Comparison of ENCODE assay signal across 2 cellular contexts in the genomic region with DNA sequence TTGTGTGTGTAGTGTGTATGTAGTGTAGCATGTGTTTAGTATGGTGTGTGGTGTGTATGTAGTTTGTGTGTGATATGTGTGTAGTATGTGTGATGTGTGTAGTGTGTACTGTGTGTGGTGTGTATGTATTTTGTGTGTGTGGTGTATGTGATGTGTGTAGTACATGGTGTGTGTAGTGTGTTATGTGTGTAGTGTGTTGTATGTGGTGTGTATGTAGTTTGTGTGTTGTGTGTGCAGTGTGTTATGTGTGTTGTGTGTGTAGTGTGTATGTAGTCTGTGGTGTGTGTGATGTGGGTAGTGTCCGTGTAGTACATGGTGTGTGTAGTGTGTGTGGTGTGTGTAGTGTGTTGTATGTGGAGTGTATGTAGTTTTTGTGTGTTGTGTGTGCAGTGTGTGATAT.
TF ChIP-seq lines count a peak whose summit lies in the region.

No MANE protein-coding gene starts in this region.

TF ChIP-seq in HEK293, 187 proteins besides CTCF, POLR2A, EP300 and RAD21:
- TF ChIP-seq ZBTB20 (tag by site-specific recombination; IDR thresholded peaks at IDR 0.05), result 0 out of 2 replicates have a peak, but pooled peaks have one; percentile 4
- no peak for TF ChIP-seq KLF1 (tag by site-specific recombination; IDR thresholded peaks at IDR 0.05)
- TF ChIP-seq, protein P1, sequence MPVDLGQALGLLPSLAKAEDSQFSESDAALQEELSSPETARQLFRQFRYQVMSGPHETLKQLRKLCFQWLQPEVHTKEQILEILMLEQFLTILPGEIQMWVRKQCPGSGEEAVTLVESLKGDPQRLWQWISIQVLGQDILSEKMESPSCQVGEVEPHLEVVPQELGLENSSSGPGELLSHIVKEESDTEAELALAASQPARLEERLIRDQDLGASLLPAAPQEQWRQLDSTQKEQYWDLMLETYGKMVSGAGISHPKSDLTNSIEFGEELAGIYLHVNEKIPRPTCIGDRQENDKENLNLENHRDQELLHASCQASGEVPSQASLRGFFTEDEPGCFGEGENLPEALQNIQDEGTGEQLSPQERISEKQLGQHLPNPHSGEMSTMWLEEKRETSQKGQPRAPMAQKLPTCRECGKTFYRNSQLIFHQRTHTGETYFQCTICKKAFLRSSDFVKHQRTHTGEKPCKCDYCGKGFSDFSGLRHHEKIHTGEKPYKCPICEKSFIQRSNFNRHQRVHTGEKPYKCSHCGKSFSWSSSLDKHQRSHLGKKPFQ (tag by site-specific recombination; IDR thresholded peaks at IDR 0.05), result peak; percentile 88
- no peak for TF ChIP-seq ZNF423 (tag by site-specific recombination; IDR thresholded peaks at IDR 0.05)
- no peak for TF ChIP-seq ZNF133 (tag by site-specific recombination; IDR thresholded peaks at IDR 0.05)
- TF ChIP-seq, protein P2, sequence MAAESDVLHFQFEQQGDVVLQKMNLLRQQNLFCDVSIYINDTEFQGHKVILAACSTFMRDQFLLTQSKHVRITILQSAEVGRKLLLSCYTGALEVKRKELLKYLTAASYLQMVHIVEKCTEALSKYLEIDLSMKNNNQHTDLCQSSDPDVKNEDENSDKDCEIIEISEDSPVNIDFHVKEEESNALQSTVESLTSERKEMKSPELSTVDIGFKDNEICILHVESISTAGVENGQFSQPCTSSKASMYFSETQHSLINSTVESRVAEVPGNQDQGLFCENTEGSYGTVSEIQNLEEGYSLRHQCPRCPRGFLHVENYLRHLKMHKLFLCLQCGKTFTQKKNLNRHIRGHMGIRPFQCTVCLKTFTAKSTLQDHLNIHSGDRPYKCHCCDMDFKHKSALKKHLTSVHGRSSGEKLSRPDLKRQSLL (tag by site-specific recombination; IDR thresholded peaks at IDR 0.05), result no peak
- TF ChIP-seq, protein P3, sequence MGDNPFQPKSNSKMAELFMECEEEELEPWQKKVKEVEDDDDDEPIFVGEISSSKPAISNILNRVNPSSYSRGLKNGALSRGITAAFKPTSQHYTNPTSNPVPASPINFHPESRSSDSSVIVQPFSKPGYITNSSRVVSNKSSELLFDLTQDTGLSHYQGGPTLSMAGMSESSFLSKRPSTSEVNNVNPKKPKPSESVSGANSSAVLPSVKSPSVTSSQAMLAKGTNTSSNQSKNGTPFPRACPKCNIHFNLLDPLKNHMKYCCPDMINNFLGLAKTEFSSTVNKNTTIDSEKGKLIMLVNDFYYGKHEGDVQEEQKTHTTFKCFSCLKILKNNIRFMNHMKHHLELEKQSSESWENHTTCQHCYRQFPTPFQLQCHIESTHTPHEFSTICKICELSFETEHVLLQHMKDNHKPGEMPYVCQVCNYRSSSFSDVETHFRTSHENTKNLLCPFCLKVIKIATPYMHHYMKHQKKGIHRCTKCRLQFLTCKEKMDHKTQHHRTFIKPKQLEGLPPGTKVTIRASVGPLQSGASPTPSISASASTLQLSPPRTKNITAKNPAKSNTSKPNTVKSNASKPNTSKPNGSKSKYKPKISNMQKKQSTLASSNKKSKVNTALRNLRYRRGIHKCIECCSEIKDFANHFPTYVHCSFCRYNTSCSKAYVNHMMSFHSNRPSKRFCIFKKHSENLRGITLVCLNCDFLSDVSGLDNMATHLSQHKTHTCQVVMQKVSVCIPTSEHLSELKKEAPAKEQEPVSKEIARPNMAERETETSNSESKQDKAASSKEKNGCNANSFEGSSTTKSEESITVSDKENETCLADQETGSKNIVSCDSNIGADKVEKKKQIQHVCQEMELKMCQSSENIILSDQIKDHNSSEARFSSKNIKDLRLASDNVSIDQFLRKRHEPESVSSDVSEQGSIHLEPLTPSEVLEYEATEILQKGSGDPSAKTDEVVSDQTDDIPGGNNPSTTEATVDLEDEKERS (tag by site-specific recombination; IDR thresholded peaks at IDR 0.05), result no peak
- no peak for TF ChIP-seq ZSCAN23 (tag by site-specific recombination; IDR thresholded peaks at IDR 0.05)
- no peak for TF ChIP-seq ZNF37A (tag by site-specific recombination; IDR thresholded peaks at IDR 0.05)
- no peak for TF ChIP-seq RBAK (tag by site-specific recombination; IDR thresholded peaks at IDR 0.05)
- TF ChIP-seq KLF9 (tag by site-specific recombination; IDR thresholded peaks at IDR 0.05; ENCODE audit: low read depth), result no peak

TF ChIP-seq in K562, 482 proteins besides CTCF, POLR2A, EP300 and RAD21:
- TF ChIP-seq, protein P4, sequence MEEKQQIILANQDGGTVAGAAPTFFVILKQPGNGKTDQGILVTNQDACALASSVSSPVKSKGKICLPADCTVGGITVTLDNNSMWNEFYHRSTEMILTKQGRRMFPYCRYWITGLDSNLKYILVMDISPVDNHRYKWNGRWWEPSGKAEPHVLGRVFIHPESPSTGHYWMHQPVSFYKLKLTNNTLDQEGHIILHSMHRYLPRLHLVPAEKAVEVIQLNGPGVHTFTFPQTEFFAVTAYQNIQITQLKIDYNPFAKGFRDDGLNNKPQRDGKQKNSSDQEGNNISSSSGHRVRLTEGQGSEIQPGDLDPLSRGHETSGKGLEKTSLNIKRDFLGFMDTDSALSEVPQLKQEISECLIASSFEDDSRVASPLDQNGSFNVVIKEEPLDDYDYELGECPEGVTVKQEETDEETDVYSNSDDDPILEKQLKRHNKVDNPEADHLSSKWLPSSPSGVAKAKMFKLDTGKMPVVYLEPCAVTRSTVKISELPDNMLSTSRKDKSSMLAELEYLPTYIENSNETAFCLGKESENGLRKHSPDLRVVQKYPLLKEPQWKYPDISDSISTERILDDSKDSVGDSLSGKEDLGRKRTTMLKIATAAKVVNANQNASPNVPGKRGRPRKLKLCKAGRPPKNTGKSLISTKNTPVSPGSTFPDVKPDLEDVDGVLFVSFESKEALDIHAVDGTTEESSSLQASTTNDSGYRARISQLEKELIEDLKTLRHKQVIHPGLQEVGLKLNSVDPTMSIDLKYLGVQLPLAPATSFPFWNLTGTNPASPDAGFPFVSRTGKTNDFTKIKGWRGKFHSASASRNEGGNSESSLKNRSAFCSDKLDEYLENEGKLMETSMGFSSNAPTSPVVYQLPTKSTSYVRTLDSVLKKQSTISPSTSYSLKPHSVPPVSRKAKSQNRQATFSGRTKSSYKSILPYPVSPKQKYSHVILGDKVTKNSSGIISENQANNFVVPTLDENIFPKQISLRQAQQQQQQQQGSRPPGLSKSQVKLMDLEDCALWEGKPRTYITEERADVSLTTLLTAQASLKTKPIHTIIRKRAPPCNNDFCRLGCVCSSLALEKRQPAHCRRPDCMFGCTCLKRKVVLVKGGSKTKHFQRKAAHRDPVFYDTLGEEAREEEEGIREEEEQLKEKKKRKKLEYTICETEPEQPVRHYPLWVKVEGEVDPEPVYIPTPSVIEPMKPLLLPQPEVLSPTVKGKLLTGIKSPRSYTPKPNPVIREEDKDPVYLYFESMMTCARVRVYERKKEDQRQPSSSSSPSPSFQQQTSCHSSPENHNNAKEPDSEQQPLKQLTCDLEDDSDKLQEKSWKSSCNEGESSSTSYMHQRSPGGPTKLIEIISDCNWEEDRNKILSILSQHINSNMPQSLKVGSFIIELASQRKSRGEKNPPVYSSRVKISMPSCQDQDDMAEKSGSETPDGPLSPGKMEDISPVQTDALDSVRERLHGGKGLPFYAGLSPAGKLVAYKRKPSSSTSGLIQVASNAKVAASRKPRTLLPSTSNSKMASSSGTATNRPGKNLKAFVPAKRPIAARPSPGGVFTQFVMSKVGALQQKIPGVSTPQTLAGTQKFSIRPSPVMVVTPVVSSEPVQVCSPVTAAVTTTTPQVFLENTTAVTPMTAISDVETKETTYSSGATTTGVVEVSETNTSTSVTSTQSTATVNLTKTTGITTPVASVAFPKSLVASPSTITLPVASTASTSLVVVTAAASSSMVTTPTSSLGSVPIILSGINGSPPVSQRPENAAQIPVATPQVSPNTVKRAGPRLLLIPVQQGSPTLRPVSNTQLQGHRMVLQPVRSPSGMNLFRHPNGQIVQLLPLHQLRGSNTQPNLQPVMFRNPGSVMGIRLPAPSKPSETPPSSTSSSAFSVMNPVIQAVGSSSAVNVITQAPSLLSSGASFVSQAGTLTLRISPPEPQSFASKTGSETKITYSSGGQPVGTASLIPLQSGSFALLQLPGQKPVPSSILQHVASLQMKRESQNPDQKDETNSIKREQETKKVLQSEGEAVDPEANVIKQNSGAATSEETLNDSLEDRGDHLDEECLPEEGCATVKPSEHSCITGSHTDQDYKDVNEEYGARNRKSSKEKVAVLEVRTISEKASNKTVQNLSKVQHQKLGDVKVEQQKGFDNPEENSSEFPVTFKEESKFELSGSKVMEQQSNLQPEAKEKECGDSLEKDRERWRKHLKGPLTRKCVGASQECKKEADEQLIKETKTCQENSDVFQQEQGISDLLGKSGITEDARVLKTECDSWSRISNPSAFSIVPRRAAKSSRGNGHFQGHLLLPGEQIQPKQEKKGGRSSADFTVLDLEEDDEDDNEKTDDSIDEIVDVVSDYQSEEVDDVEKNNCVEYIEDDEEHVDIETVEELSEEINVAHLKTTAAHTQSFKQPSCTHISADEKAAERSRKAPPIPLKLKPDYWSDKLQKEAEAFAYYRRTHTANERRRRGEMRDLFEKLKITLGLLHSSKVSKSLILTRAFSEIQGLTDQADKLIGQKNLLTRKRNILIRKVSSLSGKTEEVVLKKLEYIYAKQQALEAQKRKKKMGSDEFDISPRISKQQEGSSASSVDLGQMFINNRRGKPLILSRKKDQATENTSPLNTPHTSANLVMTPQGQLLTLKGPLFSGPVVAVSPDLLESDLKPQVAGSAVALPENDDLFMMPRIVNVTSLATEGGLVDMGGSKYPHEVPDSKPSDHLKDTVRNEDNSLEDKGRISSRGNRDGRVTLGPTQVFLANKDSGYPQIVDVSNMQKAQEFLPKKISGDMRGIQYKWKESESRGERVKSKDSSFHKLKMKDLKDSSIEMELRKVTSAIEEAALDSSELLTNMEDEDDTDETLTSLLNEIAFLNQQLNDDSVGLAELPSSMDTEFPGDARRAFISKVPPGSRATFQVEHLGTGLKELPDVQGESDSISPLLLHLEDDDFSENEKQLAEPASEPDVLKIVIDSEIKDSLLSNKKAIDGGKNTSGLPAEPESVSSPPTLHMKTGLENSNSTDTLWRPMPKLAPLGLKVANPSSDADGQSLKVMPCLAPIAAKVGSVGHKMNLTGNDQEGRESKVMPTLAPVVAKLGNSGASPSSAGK (IDR thresholded peaks at IDR 0.05), result no peak
- no peak for TF ChIP-seq ZKSCAN3 (CRISPR knock-in tag; IDR thresholded peaks at IDR 0.05)
- TF ChIP-seq, protein P5, sequence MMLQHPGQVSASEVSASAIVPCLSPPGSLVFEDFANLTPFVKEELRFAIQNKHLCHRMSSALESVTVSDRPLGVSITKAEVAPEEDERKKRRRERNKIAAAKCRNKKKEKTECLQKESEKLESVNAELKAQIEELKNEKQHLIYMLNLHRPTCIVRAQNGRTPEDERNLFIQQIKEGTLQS (IDR thresholded peaks at IDR 0.05), result no peak
- TF ChIP-seq, protein P5 (CRISPR knock-in tag; conservative IDR thresholded peaks at IDR 0.05), result no peak
- TF ChIP-seq, protein P6, sequence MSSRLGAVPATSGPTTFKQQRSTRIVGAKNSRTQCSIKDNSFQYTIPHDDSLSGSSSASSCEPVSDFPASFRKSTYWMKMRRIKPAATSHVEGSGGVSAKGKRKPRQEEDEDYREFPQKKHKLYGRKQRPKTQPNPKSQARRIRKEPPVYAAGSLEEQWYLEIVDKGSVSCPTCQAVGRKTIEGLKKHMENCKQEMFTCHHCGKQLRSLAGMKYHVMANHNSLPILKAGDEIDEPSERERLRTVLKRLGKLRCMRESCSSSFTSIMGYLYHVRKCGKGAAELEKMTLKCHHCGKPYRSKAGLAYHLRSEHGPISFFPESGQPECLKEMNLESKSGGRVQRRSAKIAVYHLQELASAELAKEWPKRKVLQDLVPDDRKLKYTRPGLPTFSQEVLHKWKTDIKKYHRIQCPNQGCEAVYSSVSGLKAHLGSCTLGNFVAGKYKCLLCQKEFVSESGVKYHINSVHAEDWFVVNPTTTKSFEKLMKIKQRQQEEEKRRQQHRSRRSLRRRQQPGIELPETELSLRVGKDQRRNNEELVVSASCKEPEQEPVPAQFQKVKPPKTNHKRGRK (tag; IDR thresholded peaks at IDR 0.05), result no peak
- TF ChIP-seq, protein P7, sequence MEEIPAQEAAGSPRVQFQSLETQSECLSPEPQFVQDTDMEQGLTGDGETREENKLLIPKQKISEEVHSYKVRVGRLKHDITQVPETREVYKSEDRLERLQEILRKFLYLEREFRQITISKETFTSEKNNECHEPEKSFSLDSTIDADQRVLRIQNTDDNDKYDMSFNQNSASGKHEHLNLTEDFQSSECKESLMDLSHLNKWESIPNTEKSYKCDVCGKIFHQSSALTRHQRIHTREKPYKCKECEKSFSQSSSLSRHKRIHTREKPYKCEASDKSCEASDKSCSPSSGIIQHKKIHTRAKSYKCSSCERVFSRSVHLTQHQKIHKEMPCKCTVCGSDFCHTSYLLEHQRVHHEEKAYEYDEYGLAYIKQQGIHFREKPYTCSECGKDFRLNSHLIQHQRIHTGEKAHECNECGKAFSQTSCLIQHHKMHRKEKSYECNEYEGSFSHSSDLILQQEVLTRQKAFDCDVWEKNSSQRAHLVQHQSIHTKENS (CRISPR knock-in tag; IDR thresholded peaks at IDR 0.05), result no peak
- TF ChIP-seq, protein P8, sequence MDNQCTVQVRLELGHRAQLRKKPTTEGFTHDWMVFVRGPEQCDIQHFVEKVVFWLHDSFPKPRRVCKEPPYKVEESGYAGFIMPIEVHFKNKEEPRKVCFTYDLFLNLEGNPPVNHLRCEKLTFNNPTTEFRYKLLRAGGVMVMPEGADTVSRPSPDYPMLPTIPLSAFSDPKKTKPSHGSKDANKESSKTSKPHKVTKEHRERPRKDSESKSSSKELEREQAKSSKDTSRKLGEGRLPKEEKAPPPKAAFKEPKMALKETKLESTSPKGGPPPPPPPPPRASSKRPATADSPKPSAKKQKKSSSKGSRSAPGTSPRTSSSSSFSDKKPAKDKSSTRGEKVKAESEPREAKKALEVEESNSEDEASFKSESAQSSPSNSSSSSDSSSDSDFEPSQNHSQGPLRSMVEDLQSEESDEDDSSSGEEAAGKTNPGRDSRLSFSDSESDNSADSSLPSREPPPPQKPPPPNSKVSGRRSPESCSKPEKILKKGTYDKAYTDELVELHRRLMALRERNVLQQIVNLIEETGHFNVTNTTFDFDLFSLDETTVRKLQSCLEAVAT (IDR thresholded peaks at IDR 0.05), result 0 out of 4 replicates have a peak, but pooled peaks of 1 of the 2 experiments have one; percentile 41
- TF ChIP-seq ZBTB17 (CRISPR knock-in tag; IDR thresholded peaks at IDR 0.05), result no peak
- TF ChIP-seq CC2D1A (IDR thresholded peaks at IDR 0.05), result no peak
- 0 out of 4 replicates have a peak, but pooled peaks of 1 of the 2 experiments have one; percentile 2 for TF ChIP-seq HDAC1 (IDR thresholded peaks at IDR 0.05)
- TF ChIP-seq, protein P9, sequence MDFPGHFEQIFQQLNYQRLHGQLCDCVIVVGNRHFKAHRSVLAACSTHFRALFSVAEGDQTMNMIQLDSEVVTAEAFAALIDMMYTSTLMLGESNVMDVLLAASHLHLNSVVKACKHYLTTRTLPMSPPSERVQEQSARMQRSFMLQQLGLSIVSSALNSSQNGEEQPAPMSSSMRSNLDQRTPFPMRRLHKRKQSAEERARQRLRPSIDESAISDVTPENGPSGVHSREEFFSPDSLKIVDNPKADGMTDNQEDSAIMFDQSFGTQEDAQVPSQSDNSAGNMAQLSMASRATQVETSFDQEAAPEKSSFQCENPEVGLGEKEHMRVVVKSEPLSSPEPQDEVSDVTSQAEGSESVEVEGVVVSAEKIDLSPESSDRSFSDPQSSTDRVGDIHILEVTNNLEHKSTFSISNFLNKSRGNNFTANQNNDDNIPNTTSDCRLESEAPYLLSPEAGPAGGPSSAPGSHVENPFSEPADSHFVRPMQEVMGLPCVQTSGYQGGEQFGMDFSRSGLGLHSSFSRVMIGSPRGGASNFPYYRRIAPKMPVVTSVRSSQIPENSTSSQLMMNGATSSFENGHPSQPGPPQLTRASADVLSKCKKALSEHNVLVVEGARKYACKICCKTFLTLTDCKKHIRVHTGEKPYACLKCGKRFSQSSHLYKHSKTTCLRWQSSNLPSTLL (IDR thresholded peaks at IDR 0.05), result no peak
- peak; percentile 15; the same call in 1 of the 2 replicates for TF ChIP-seq STAT5A (IDR thresholded peaks at IDR 0.05; ENCODE audit: borderline replicate concordance, low read length)
